ENCODE assay signal across 10 cellular contexts in the genomic region with DNA sequence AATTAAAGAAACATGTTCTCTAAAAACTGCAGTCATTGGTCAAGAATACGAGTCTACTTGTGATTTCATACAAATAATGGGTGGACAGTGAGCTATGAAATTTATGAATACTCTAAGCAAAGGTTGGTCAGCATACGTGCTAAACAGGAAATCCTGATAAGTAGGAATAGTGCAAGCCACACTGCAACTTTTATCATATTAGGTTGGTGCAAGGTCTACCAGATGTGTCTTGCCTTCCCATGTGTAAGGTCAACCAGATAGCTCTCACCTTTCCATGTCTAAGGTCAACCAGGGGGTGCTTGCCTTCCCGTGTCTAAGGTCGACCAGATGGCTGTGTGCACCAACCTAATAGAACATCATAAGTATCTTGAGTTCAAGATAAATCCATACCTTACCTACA. TPM values are rescaled to one million over a fixed set of nuclear protein-coding genes. Genes with fewer than 3 reads are reported as not detected.
A peak's percentile ranks its signal among the peaks of the same experiment; 100 is the strongest.
DNase-seq lines count a peak whose midpoint lies in the region; ATAC-seq and TF ChIP-seq lines count a peak whose summit lies in the region.
"Had no signal": no experiment of that assay in that cellular context is flagged by ENCODE, and none has a peak within 500 bp of the region (broad histone marks: within the 10 kb centered on the region; RNA-seq: fewer than 3 reads in every experiment).

No MANE protein-coding gene starts in this region.

- H3K36me3 Mint-ChIP-seq in HFFc6 (ENCODE audit: low read depth): peaks cover 21% of the 10 kb centered on the region
- no peaks in the 10 kb centered on the region for H3K36me3 Mint-ChIP-seq in mesothelial cell of epicardium
- H3K36me3 Mint-ChIP-seq: activated naive CD8-positive, alpha-beta T cell treated with anti-CD3 and anti-CD28 coated beads, Interleukin-2, amount 10 ng/mL, durations not matched to agents 7 days and 5 days had no signal

- H3K4me3 ChIP-seq in AG10803 (ENCODE audit: low read length) (peak overlapping the region; percentile 87), brain microvascular endothelial cell (ENCODE audit: low read depth, low read length) (peak overlapping the region; percentile 75)

- H3K9me3 Mint-ChIP-seq in HFFc6 (no peaks in the 10 kb centered on the region), mesothelial cell of epicardium (no peaks in the 10 kb centered on the region)
- H3K9me3 Mint-ChIP-seq: activated naive CD8-positive, alpha-beta T cell treated with anti-CD3 and anti-CD28 coated beads, Interleukin-2, amount 10 ng/mL, durations not matched to agents 7 days and 5 days had no signal

- TF ChIP-seq CTCF in AG10803 (conservative IDR thresholded peaks at IDR 0.05; ENCODE audit: low read length): no peak
- no peak for TF ChIP-seq CTCF in HFFc6 (IDR thresholded peaks at IDR 0.05)
- no peak for TF ChIP-seq CTCF in brain microvascular endothelial cell (IDR thresholded peaks at IDR 0.05; ENCODE audit: low read depth, low read length, missing control alignments)
- TF ChIP-seq CTCF in mesothelial cell of epicardium (IDR thresholded peaks at IDR 0.05; ENCODE audit: unreplicated experiment): no peak

- ATAC-seq in HG03457 (IDR thresholded peaks at IDR 0.05; ENCODE audit: unreplicated experiment): no peak

- H3K27me3 Mint-ChIP-seq in HFFc6 (ENCODE audit: insufficient read depth): no peaks in the 10 kb centered on the region; the same call in 1 of the 2 replicates
- no peaks in the 10 kb centered on the region for H3K27me3 Mint-ChIP-seq in mesothelial cell of epicardium (ENCODE audit: low read depth)
- H3K27me3 Mint-ChIP-seq: activated naive CD8-positive, alpha-beta T cell treated with anti-CD3 and anti-CD28 coated beads, Interleukin-2, amount 10 ng/mL, durations not matched to agents 7 days and 5 days had no signal

- H3K4me3 Mint-ChIP-seq in HFFc6 (peak overlapping the region; percentile 94), mesothelial cell of epicardium (peak overlapping the region; percentile 90)
- H3K4me3 Mint-ChIP-seq: activated naive CD8-positive, alpha-beta T cell treated with anti-CD3 and anti-CD28 coated beads, Interleukin-2, amount 10 ng/mL, durations not matched to agents 7 days and 5 days had no signal

- H3K4me1 Mint-ChIP-seq in HFFc6 (ENCODE audit: low read depth) (peaks cover 77% of the 10 kb centered on the region), mesothelial cell of epicardium (peaks cover 53% of the 10 kb centered on the region)

- H3K27ac ChIP-seq in brain microvascular endothelial cell: peak overlapping the region; percentile 98

- H3K36me3 ChIP-seq in brain microvascular endothelial cell (replicated peaks): peaks cover 5% of the 10 kb centered on the region

- H3K27ac Mint-ChIP-seq in HFFc6 (peak overlapping the region; percentile 98), mesothelial cell of epicardium (peak overlapping the region; percentile 100)
- H3K27ac Mint-ChIP-seq: activated naive CD8-positive, alpha-beta T cell treated with anti-CD3 and anti-CD28 coated beads, Interleukin-2, amount 10 ng/mL, durations not matched to agents 7 days and 5 days had no signal

- H3K27me3 ChIP-seq in brain microvascular endothelial cell (replicated peaks): no peaks in the 10 kb centered on the region

- in situ Hi-C loops in brain microvascular endothelial cell (cut with HindIII; ENCODE audit: low pct_ligation_motif_present, low sequenced_read_pairs): no loop called here

- DNase-seq in AG10803 (ENCODE audit: low read depth) (no peak), HFFc6 (no peak), brain microvascular endothelial cell (no peak), mesothelial cell of epicardium (ENCODE audit: low spot score in 2 of 2, unreplicated experiment in 2 of 2) (no peak), foreskin melanocyte (no peak), NCI-H2171 (lab: John Stamatoyannopoulos, UW) (no peak), NCI-H1092 (lab: John Stamatoyannopoulos, UW) (no peak)
- DNase-seq: activated naive CD8-positive, alpha-beta T cell treated with anti-CD3 and anti-CD28 coated beads, Interleukin-2, amount 10 ng/mL, durations not matched to agents 7 days and 5 days; KG1 had no signal

RNA-seq across cellular contexts. Expression of a gene that starts 2.0 kb away (rescaled TPM):
- total RNA-seq in HFFc6 (2021; fragmentation: NEBNext Ultra II Directional; extraction: Animal tissue kit (Norgen Biotek cat#: 25700)): 1,000 to 10,000 TPM; 1,442 to 1,960 (median 1,623) TPM
- 294 to 307 TPM (median 307 TPM) in 3 replicates for total RNA-seq in mesothelial cell of epicardium
